ENCODE assay signal across 14 cellular contexts in genomic region chr1:47859092-47859743, GRCh38.
"Had no signal": no experiment of that assay in that cellular context is flagged by ENCODE, and none has a peak within 500 bp of the region (broad histone marks: within the 10 kb centered on the region; RNA-seq: fewer than 3 reads in every experiment).

No MANE protein-coding gene starts in this region.

- H3K36me3 Mint-ChIP-seq: immature natural killer cell; stimulated activated effector memory CD8-positive, alpha-beta T cell treated with anti-CD3 and anti-CD28 coated beads, Interleukin-12 subunit alpha, Interleukin-12 subunit beta, amount 100 ng/mL, for 72 hours had no signal

- DNase-seq: activated CD4-positive, alpha-beta T cell treated with anti-CD3 and anti-CD28 coated beads, Interleukin-2, amount 50 U/mL, for 48 hours; activated CD8-positive, alpha-beta memory T cell treated with anti-CD3 and anti-CD28 coated beads, Interleukin-2, amount 50 U/mL, for 4 hours; activated naive CD4-positive, alpha-beta T cell treated with Interleukin-2 at 50 U/mL for 16 hours; body of pancreas; esophagus squamous epithelium; foreskin fibroblast; immature natural killer cell; small intestine had no signal

- H3K36me3 ChIP-seq: adrenal gland, esophagus squamous epithelium, tibial nerve had no signal

- H3K4me1 ChIP-seq: adrenal gland, body of pancreas, esophagus squamous epithelium, parathyroid adenoma, tibial nerve had no signal

- H3K79me2 ChIP-seq: parathyroid adenoma had no signal

- H3K9ac ChIP-seq: parathyroid adenoma had no signal

- H3K27ac ChIP-seq: adrenal gland, body of pancreas, esophagus squamous epithelium, parathyroid adenoma, tibial nerve had no signal

- H2AFZ ChIP-seq: parathyroid adenoma had no signal

- H3K4me1 Mint-ChIP-seq: immature natural killer cell had no signal

- H3K27ac Mint-ChIP-seq: activated T-helper 1 cell treated with anti-CD3 and anti-CD28 coated beads, Interleukin-12 subunit alpha, Interleukin-12 subunit beta, Interleukin-2, Interleukin-4 antibody, amounts not matched to agents 30 ng/mL and 10 ng/mL and 1 ng/mL, durations not matched to agents 14 hours and 24 hours and 36 hours; immature natural killer cell; stimulated activated effector memory CD8-positive, alpha-beta T cell treated with anti-CD3 and anti-CD28 coated beads, Interleukin-12 subunit alpha, Interleukin-12 subunit beta, amount 100 ng/mL, for 72 hours had no signal

- H3K4me3 Mint-ChIP-seq: activated T-helper 1 cell treated with anti-CD3 and anti-CD28 coated beads, Interleukin-12 subunit alpha, Interleukin-12 subunit beta, Interleukin-2, Interleukin-4 antibody, amounts not matched to agents 30 ng/mL and 10 ng/mL and 1 ng/mL, durations not matched to agents 14 hours and 24 hours and 36 hours; immature natural killer cell; stimulated activated effector memory CD8-positive, alpha-beta T cell treated with anti-CD3 and anti-CD28 coated beads, Interleukin-12 subunit alpha, Interleukin-12 subunit beta, amount 100 ng/mL, for 72 hours had no signal

- ATAC-seq: activated CD4-positive, CD25-positive, alpha-beta regulatory T cell treated with anti-CD3 and anti-CD28 coated beads, Interleukin-2, amount 50 U/mL, for 24 hours; body of pancreas; stimulated activated effector memory CD8-positive, alpha-beta T cell treated with anti-CD3 and anti-CD28 coated beads, Interleukin-12 subunit alpha, Interleukin-12 subunit beta, amount 100 ng/mL, for 72 hours had no signal

- H3K27me3 ChIP-seq: adrenal gland, body of pancreas, esophagus squamous epithelium, tibial nerve had no signal

- H3K9me3 ChIP-seq: body of pancreas, esophagus squamous epithelium had no signal

- H3K4me3 ChIP-seq: adrenal gland, body of pancreas, esophagus squamous epithelium, tibial nerve had no signal

- H3K9me3 Mint-ChIP-seq: activated T-helper 1 cell treated with anti-CD3 and anti-CD28 coated beads, Interleukin-12 subunit alpha, Interleukin-12 subunit beta, Interleukin-2, Interleukin-4 antibody, amounts not matched to agents 30 ng/mL and 10 ng/mL and 1 ng/mL, durations not matched to agents 14 hours and 24 hours and 36 hours; immature natural killer cell; stimulated activated effector memory CD8-positive, alpha-beta T cell treated with anti-CD3 and anti-CD28 coated beads, Interleukin-12 subunit alpha, Interleukin-12 subunit beta, amount 100 ng/mL, for 72 hours had no signal
